ENCODE assay signal across 5 cellular contexts in the genomic region with DNA sequence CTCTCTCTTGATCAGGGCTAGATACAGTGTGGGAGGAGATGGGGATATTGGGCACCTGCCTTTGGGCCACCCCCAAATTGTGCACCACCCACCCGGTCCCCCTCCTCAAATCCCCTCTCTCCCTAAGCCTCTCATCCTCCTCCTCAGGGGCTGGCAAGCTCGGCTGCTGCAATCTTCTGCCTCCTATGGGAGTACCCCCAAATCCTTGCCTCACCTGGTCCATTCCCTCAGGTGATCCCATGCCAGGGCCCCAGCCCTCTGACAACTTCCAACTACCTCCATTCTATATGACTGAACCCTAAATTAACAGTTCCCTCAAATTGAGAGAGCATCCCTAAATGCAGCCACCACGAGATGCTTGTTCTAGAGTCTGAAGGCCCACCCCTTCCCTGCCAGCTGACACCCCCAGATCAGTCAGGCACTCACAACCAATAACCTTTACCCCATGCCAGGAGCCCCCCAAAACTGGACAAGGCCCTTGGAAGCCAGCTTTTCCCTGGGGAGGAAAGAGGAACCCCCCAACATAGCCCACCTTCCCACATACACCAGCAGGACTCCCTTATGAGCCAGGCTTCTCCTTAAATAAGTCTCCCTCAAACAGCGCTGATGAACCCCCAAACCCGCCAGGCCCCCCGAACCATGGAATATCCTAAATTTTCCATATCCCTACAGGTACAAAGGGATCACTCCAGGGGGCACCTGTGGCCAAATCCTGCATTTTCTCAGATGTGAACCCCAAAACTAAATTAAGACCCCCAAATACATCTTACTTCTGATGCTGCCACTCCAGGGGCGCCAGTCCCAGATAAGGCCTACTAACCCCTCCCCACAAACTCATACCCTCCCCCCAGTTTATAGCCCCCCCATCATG. TPM values are rescaled to one million over a fixed set of nuclear protein-coding genes. Genes with fewer than 3 reads are reported as not detected.
DNase-seq lines count a peak whose midpoint lies in the region; TF ChIP-seq lines count a peak whose summit lies in the region.

No MANE protein-coding gene starts in this region.

- peaks cover 5 to 58% (median 13%) of the 10 kb centered on the region in 4 donors for H3K4me1 ChIP-seq in Peyer's patch
- peaks cover 50 to 88% (median 57%) of the 10 kb centered on the region in 3 donors for H3K4me1 ChIP-seq in esophagus squamous epithelium
- peaks cover 54 to 87% (median 81%) of the 10 kb centered on the region in 4 donors for H3K4me1 ChIP-seq in stomach

- intact Hi-C loops in esophagus squamous epithelium (cut with DNase I), result no loop called here
- intact Hi-C loops in stomach (cut with DNase I; ENCODE audit: low total_unique reads), result no loop called here

- H3K27ac ChIP-seq in Peyer's patch (peak overlapping the region; percentile 26 to 100 (median 64)), esophagus squamous epithelium (peak overlapping the region; percentile 32 to 100 (median 98)), stomach (peak overlapping the region in 4 of 5 donors; percentile 74 to 100 (median 97))

- H3K36me3 ChIP-seq in Peyer's patch (peaks cover 0 to under 1% (median 0%) of the 10 kb centered on the region in 3 donors), esophagus squamous epithelium (peaks cover 0 to 5% (median 0%) of the 10 kb centered on the region in 3 donors), stomach (peaks cover under 1 to 6% (median 4%) of the 10 kb centered on the region in 4 donors)

- no peak for TF ChIP-seq CTCF in Peyer's patch (IDR thresholded peaks at IDR 0.05)
- TF ChIP-seq CTCF in esophagus squamous epithelium (IDR thresholded peaks at IDR 0.05), result no peak
- no peak for TF ChIP-seq CTCF in stomach (IDR thresholded peaks at IDR 0.05)

- peak overlapping the region in 3 of 4 donors; percentile 21 to 51 (median 45) for H3K4me3 ChIP-seq in Peyer's patch
- peak overlapping the region; percentile 20 to 73 (median 47) for H3K4me3 ChIP-seq in esophagus squamous epithelium
- H3K4me3 ChIP-seq in stomach, result peak overlapping the region; percentile 52 to 60 (median 55)

- DNase-seq in Peyer's patch (no peak), esophagus squamous epithelium (lab: John Stamatoyannopoulos, UW) (no peak), stomach (no peak), NCI-H524 (lab: John Stamatoyannopoulos, UW) (no peak), DMS 273 treated with DMSO at 0.1 percent for 48 hours (lab: John Stamatoyannopoulos, UW) (no peak)

- TF ChIP-seq POLR2A in Peyer's patch (IDR thresholded peaks at IDR 0.05) (no peak), esophagus squamous epithelium (IDR thresholded peaks at IDR 0.05) (no peak), stomach (IDR thresholded peaks at IDR 0.05) (no peak)

- WGBS in esophagus squamous epithelium, 2 donors, result 20 to 25% methylated on average over 6 of the region's 7 CpGs
- 24 to 36% (median 29%) methylated on average over 7 of the region's 7 CpGs for WGBS in stomach, 5 donors

- H3K27me3 ChIP-seq in Peyer's patch (no peaks in the 10 kb centered on the region), esophagus squamous epithelium (no peaks in the 10 kb centered on the region), stomach (peaks cover 0 to 22% (median 0%) of the 10 kb centered on the region in 3 donors)

- TF ChIP-seq EP300 in stomach (IDR thresholded peaks at IDR 0.05), result no peak

- H3K9me3 ChIP-seq in Peyer's patch, result no peaks in the 10 kb centered on the region
- H3K9me3 ChIP-seq in esophagus squamous epithelium, result no peaks in the 10 kb centered on the region
- no peaks in the 10 kb centered on the region for H3K9me3 ChIP-seq in stomach

RNA-seq across cellular contexts. Expression of a gene that starts 3.2 kb away (rescaled TPM):
- total RNA-seq in Peyer's patch (10 to 100 TPM in 2 of 4 donors, 1 to 10 TPM in 2; 2.6 to 15.7 (median 9.4) TPM), esophagus squamous epithelium (10 to 100 TPM in 1 of 4 donors, 1 to 10 TPM in 3; 2.6 to 13.9 (median 6.0) TPM), stomach (10 to 100 TPM in 3 of 5 donors, 1 to 10 TPM in 2; 3.2 to 26.3 (median 10.6) TPM)
- 10 to 100 TPM in 1 of 3 donors, 1 to 10 TPM in 2; 5.8 to 11.5 (median 7.0) TPM for polyA plus RNA-seq in stomach

RNA-seq across cellular contexts. Expression of a gene that starts 3.3 kb away (rescaled TPM):
- total RNA-seq in Peyer's patch, result 1,000 to 10,000 TPM; 1,292 to 4,167 (median 1,553) TPM
- 100 to 1,000 TPM; 453 to 742 (median 464) TPM for total RNA-seq in esophagus squamous epithelium
- total RNA-seq in stomach, result 1,000 to 10,000 TPM in 3 of 5 donors, 100 to 1,000 TPM in 2; 348 to 3,058 (median 1,195) TPM
- polyA plus RNA-seq in stomach, result 100 to 1,000 TPM; 651 to 783 (median 654) TPM

RNA-seq across cellular contexts. Expression of a gene that starts 17.8 kb away (rescaled TPM):
- total RNA-seq in Peyer's patch (10 to 100 TPM; 42.1 to 61.9 (median 50.1) TPM), esophagus squamous epithelium (10 to 100 TPM; 21.4 to 58.0 (median 37.3) TPM), stomach (100 to 1,000 TPM in 1 of 5 donors, 10 to 100 TPM in 4; 16.9 to 114 (median 19.7) TPM)
- 10 to 100 TPM; 12.1 to 14.5 (median 14.5) TPM for polyA plus RNA-seq in stomach

RNA-seq across cellular contexts. Expression of a gene that starts 22.8 kb away (rescaled TPM):
- total RNA-seq in Peyer's patch (10 to 100 TPM; 22.2 to 38.8 (median 35.1) TPM), esophagus squamous epithelium (10 to 100 TPM; 24.7 to 30.6 (median 27.0) TPM), stomach (10 to 100 TPM in 3 of 5 donors, 1 to 10 TPM in 2; 5.2 to 26.2 (median 14.0) TPM)
- polyA plus RNA-seq in stomach, result 10 to 100 TPM; 21.3 to 27.2 (median 21.5) TPM

RNA-seq across cellular contexts. Expression of a gene that starts 25.8 kb away (rescaled TPM):
- total RNA-seq in Peyer's patch (100 to 1,000 TPM; 288 to 521 (median 367) TPM), esophagus squamous epithelium (100 to 1,000 TPM; 172 to 384 (median 197) TPM), stomach (100 to 1,000 TPM; 111 to 419 (median 206) TPM)
- polyA plus RNA-seq in stomach, result 1,000 to 10,000 TPM in 1 of 3 donors, 100 to 1,000 TPM in 2; 773 to 1,252 (median 934) TPM
